In the genomic region with DNA sequence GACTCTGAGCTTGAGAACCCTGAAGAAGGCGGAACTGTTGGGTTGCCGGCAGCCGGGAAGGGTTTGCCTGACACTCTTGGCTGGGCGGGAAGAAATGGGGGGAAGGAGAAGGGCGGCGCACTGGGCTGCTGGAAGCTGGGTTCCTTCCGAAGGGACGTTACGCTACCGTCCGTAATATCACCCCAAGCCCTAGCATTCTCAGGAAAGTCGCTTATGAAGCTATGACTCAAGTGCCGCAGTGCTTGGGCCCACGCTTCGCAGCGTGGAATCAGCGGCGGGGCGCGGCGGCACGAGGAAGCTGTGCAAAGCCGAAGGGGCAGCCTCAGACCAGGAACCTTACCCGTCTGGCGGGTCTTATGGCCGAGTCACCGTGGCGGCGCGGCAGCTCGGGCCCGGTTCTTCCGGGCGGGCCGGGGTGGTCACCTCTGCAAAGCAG, we compare ENCODE assay signal across 8 cellular contexts. TPM values are rescaled to one million over a fixed set of nuclear protein-coding genes. Genes with fewer than 3 reads are reported as not detected.
A peak's percentile ranks its signal among the peaks of the same experiment; 100 is the strongest.
DNase-seq lines count a peak whose midpoint lies in the region; ATAC-seq and TF ChIP-seq lines count a peak whose summit lies in the region.

No MANE protein-coding gene starts in this region.

- peak overlapping the region; percentile 65 for H3K4me3 Mint-ChIP-seq in activated T-helper 2 cell treated with anti-CD3 and anti-CD28 coated beads, Interferon-gamma antibody, Interleukin-2, Interleukin-4, amounts not matched to agents 10 μg/mL and 5 μg/mL and 100 μg/mL, durations not matched to agents 14 hours and 24 hours and 36 hours (ENCODE audit: low read depth)

- no peaks in the 10 kb centered on the region for H3K9me3 ChIP-seq in neutrophil

- H3K27me3 ChIP-seq in neutrophil: peaks cover 91% of the 10 kb centered on the region

- no peak overlapping the region for H3K27ac Mint-ChIP-seq in activated T-helper 2 cell treated with anti-CD3 and anti-CD28 coated beads, Interferon-gamma antibody, Interleukin-2, Interleukin-4, amounts not matched to agents 10 μg/mL and 5 μg/mL and 100 μg/mL, durations not matched to agents 14 hours and 24 hours and 36 hours

- peak overlapping the region; percentile 57 to 59 for H3K4me3 ChIP-seq in neutrophil (ENCODE audit: low read depth in 1 of 2, low read length in 1 of 2)

- H3K4me1 Mint-ChIP-seq in activated T-helper 2 cell treated with anti-CD3 and anti-CD28 coated beads, Interferon-gamma antibody, Interleukin-2, Interleukin-4, amounts not matched to agents 10 μg/mL and 5 μg/mL and 100 μg/mL, durations not matched to agents 14 hours and 24 hours and 36 hours (ENCODE audit: low read depth): peaks cover 19% of the 10 kb centered on the region

- peak in 12 of 14 donors; percentile 12 to 58 (median 35) for DNase-seq in C1 segment of cervical spinal cord (lab: John Stamatoyannopoulos, UW)
- DNase-seq in NCI-H226: peak; percentile 51
- DNase-seq in activated T-helper 2 cell treated with anti-CD3 and anti-CD28 coated beads, Interferon-gamma antibody, Interleukin-2, Interleukin-4, amounts not matched to agents 10 μg/mL and 5 μg/mL and 100 μg/mL, durations not matched to agents 14 hours and 24 hours and 36 hours (ENCODE audit: low spot score): peak; percentile 18
- DNase-seq in fibroblast of the conjunctiva (ENCODE audit: low read depth): peak; percentile 68
- DNase-seq in substantia nigra (lab: John Stamatoyannopoulos, UW): peak in 44 of 49 donors; percentile 2 to 65 (median 24)
- no peak for DNase-seq in NCI-H446 treated with DMSO at 0.1 percent for 48 hours (lab: John Stamatoyannopoulos, UW)

- peak; percentile 62 for ATAC-seq in GM21381 (IDR thresholded peaks at IDR 0.05; ENCODE audit: unreplicated experiment)

- H3K9me3 Mint-ChIP-seq in activated T-helper 2 cell treated with anti-CD3 and anti-CD28 coated beads, Interferon-gamma antibody, Interleukin-2, Interleukin-4, amounts not matched to agents 10 μg/mL and 5 μg/mL and 100 μg/mL, durations not matched to agents 14 hours and 24 hours and 36 hours: no peaks in the 10 kb centered on the region

- peaks cover 9 to 10% of the 10 kb centered on the region in 2 experiments for H3K4me1 ChIP-seq in neutrophil (ENCODE audit: control insufficient read depth in 1 of 2, insufficient read depth in 1 of 2, low read depth in 1 of 2, low read length in 1 of 2)

- no peak overlapping the region for H3K27ac ChIP-seq in neutrophil
- H3K27ac ChIP-seq in substantia nigra (ENCODE audit: low read depth, low read length, poor library complexity, severe bottlenecking): no peak overlapping the region

- H3K36me3 Mint-ChIP-seq in activated T-helper 2 cell treated with anti-CD3 and anti-CD28 coated beads, Interferon-gamma antibody, Interleukin-2, Interleukin-4, amounts not matched to agents 10 μg/mL and 5 μg/mL and 100 μg/mL, durations not matched to agents 14 hours and 24 hours and 36 hours (ENCODE audit: low read depth): no peaks in the 10 kb centered on the region

- H3K27me3 Mint-ChIP-seq in activated T-helper 2 cell treated with anti-CD3 and anti-CD28 coated beads, Interferon-gamma antibody, Interleukin-2, Interleukin-4, amounts not matched to agents 10 μg/mL and 5 μg/mL and 100 μg/mL, durations not matched to agents 14 hours and 24 hours and 36 hours (ENCODE audit: low read depth): peaks cover 61% of the 10 kb centered on the region

- no peaks in the 10 kb centered on the region for H3K36me3 ChIP-seq in neutrophil

- TF ChIP-seq CTCF in neutrophil (IDR thresholded peaks at IDR 0.05): no peak

- intact Hi-C loops in activated T-helper 2 cell treated with anti-CD3 and anti-CD28 coated beads, Interferon-gamma antibody, Interleukin-2, Interleukin-4, amounts not matched to agents 10 μg/mL and 5 μg/mL and 100 μg/mL, durations not matched to agents 14 hours and 24 hours and 36 hours (cut with micrococcal nuclease): loop anchor here (5.0 kb wide), 1 partner anchor 62 kb away; no protein-coding TSS in a partner anchor

RNA-seq across cellular contexts. Expression of gene SIGLEC15, which starts 50.2 kb away (rescaled TPM):
- total RNA-seq in activated T-helper 2 cell treated with anti-CD3 and anti-CD28 coated beads, Interferon-gamma antibody, Interleukin-2, Interleukin-4, amounts not matched to agents 10 μg/mL and 5 μg/mL and 100 μg/mL, durations not matched to agents 14 hours and 24 hours and 36 hours: not detected in 2 replicates

RNA-seq across cellular contexts. Expression of gene SLC14A1, which starts 51.3 kb away (rescaled TPM):
- 5.6 and 6.0 TPM in 2 replicates for total RNA-seq in activated T-helper 2 cell treated with anti-CD3 and anti-CD28 coated beads, Interferon-gamma antibody, Interleukin-2, Interleukin-4, amounts not matched to agents 10 μg/mL and 5 μg/mL and 100 μg/mL, durations not matched to agents 14 hours and 24 hours and 36 hours
